Comparison of ENCODE assay signal across 1 cellular context in the genomic region with DNA sequence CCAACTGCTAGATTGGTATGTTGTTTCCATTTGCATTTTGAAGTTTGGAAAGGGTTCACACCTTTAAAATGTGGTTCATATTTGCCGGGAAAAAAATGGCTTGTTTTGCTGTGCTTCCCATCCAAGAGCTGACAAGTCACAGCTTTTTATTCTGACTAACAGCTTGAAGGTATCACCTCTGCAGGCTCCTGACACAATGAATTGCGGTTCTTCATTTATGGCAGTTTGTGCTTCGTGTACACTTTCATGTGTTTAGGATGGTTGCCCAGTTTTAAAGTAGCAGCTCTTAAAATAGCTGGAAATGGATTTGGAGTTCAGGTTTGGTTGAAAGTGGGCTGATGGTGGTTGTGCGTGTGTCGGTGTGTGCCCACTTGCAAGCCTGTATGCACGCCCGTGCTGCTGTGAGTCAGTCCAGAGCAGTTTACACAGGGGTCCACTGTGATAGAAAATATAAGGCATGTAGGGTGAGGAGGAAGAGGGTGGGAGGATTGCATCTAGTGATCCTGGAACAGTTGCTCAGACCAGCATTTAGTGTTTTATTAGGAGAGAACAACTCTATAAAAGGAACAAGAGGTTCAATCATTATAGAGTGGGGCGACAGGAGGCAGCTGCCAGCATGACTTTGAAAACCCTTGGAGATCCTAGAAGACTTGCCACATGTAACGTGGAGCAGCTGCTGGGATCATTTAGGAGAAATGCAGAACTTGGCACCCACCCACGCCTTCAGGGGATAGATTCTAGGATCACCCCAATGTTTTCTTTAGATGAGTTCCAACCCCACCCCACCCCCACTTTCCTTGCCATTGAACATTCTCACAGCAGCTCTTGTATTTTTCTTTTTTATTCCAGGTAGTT.
TF ChIP-seq lines count a peak whose summit lies in the region.

No MANE protein-coding gene starts in this region.

TF ChIP-seq in SK-N-SH treated with all-trans-retinoic acid at 6 μM for 48 hours, 23 proteins besides CTCF, POLR2A, EP300 and RAD21 (continued from another document):
- TF ChIP-seq, protein P1, sequence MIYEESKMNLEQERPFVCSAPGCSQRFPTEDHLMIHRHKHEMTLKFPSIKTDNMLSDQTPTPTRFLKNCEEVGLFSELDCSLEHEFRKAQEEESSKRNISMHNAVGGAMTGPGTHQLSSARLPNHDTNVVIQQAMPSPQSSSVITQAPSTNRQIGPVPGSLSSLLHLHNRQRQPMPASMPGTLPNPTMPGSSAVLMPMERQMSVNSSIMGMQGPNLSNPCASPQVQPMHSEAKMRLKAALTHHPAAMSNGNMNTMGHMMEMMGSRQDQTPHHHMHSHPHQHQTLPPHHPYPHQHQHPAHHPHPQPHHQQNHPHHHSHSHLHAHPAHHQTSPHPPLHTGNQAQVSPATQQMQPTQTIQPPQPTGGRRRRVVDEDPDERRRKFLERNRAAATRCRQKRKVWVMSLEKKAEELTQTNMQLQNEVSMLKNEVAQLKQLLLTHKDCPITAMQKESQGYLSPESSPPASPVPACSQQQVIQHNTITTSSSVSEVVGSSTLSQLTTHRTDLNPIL (CRISPR knock-in tag; IDR thresholded peaks at IDR 0.05; ENCODE audit: low read depth): no peak
- TF ChIP-seq ARNTL (CRISPR knock-in tag; IDR thresholded peaks at IDR 0.05; ENCODE audit: borderline replicate concordance, low read depth): no peak
- TF ChIP-seq ZC3H10 (CRISPR knock-in tag; IDR thresholded peaks at IDR 0.05): no peak
- no peak for TF ChIP-seq OSR1 (CRISPR knock-in tag; IDR thresholded peaks at IDR 0.05)
- TF ChIP-seq ZNF70 (CRISPR knock-in tag; IDR thresholded peaks at IDR 0.05): no peak
- no peak for TF ChIP-seq SNAI2 (CRISPR knock-in tag; IDR thresholded peaks at IDR 0.05)
- TF ChIP-seq, protein P2, sequence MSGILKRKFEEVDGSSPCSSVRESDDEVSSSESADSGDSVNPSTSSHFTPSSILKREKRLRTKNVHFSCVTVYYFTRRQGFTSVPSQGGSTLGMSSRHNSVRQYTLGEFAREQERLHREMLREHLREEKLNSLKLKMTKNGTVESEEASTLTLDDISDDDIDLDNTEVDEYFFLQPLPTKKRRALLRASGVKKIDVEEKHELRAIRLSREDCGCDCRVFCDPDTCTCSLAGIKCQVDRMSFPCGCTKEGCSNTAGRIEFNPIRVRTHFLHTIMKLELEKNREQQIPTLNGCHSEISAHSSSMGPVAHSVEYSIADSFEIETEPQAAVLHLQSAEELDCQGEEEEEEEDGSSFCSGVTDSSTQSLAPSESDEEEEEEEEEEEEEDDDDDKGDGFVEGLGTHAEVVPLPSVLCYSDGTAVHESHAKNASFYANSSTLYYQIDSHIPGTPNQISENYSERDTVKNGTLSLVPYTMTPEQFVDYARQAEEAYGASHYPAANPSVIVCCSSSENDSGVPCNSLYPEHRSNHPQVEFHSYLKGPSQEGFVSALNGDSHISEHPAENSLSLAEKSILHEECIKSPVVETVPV (CRISPR knock-in tag; IDR thresholded peaks at IDR 0.05): no peak
- no peak for TF ChIP-seq ESRRG (CRISPR knock-in tag; IDR thresholded peaks at IDR 0.05)
- no peak for TF ChIP-seq TCF4 (CRISPR knock-in tag; IDR thresholded peaks at IDR 0.05; ENCODE audit: borderline replicate concordance)
- no peak for TF ChIP-seq ZNF8 (CRISPR knock-in tag; IDR thresholded peaks at IDR 0.05)
- TF ChIP-seq ISL1 (CRISPR knock-in tag; IDR thresholded peaks at IDR 0.05): no peak
TF ChIP-seq in SK-N-SH treated with all-trans-retinoic acid at 6 μM for 48 hours: peak in this region for 0.
